ENCODE assay signal across 11 cellular contexts in the genomic region with DNA sequence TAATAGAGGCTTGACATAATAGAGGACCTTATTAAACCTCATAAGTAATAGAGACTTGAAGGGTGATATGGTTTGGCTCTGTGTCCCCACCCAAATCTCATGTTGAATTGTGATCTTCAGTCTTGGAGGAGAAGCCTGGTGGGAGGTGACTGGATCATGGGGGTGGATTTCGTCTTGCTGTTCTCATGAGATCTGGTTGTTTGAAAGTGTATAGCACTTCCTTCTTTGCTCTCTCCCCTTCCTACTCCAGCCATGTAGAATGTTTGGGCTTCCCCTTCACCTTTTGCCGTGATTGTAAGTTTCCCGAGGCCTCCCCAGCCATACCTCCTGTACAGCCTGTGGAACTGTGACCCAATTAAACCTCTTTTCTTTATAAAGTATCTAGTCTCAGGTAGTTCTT. TPM values are rescaled to one million over a fixed set of nuclear protein-coding genes. Genes with fewer than 3 reads are reported as not detected.
DNase-seq lines count a peak whose midpoint lies in the region; ATAC-seq and TF ChIP-seq lines count a peak whose summit lies in the region.
"Had no signal": no experiment of that assay in that cellular context is flagged by ENCODE, and none has a peak within 500 bp of the region (broad histone marks: within the 10 kb centered on the region; RNA-seq: fewer than 3 reads in every experiment).

No MANE protein-coding gene starts in this region.

- 80 to 86% (median 82%) methylated on average over 3 of the region's 3 CpGs for WGBS in heart left ventricle, 4 donors

- H3K4me3 Mint-ChIP-seq in activated CD4-positive, alpha-beta memory T cell treated with anti-CD3 and anti-CD28 coated beads, Interleukin-2, amount 10 ng/mL, durations not matched to agents 7 days and 5 days: peak overlapping the region; percentile 10
- H3K4me3 Mint-ChIP-seq: B cell had no signal

- H3K4me1 Mint-ChIP-seq in activated CD4-positive, alpha-beta memory T cell treated with anti-CD3 and anti-CD28 coated beads, Interleukin-2, amount 10 ng/mL, durations not matched to agents 7 days and 5 days: peaks cover 50% of the 10 kb centered on the region

- DNase-seq in heart left ventricle (no peak), left ventricle myocardium superior (no peak), mesenteric fat pad (ENCODE audit: low spot score) (no peak), DMS153 treated with DMSO at 0.1 percent for 48 hours (lab: John Stamatoyannopoulos, UW; ENCODE audit: unreplicated experiment) (no peak)
- no peak for DNase-seq in activated CD4-positive, alpha-beta memory T cell treated with anti-CD3 and anti-CD28 coated beads, Interleukin-2, amount 10 ng/mL, durations not matched to agents 7 days and 5 days
- DNase-seq in stimulated activated naive CD8-positive, alpha-beta T cell treated with anti-CD3 and anti-CD28 coated beads, Interleukin-15, Interleukin-2, amounts not matched to agents 100 U/mL and 50 U/mL, for 24 hours: no peak
- no peak for DNase-seq in activated effector memory CD4-positive, alpha-beta T cell treated with Interleukin-2 at 50 U/mL for 16 hours
- DNase-seq: activated CD8-positive, alpha-beta memory T cell treated with anti-CD3 and anti-CD28 coated beads for 24 hours; colonic mucosa had no signal

- H3K27me3 Mint-ChIP-seq in activated CD4-positive, alpha-beta memory T cell treated with anti-CD3 and anti-CD28 coated beads, Interleukin-2, amount 10 ng/mL, durations not matched to agents 7 days and 5 days: no peaks in the 10 kb centered on the region
- H3K27me3 Mint-ChIP-seq: B cell had no signal

- H3K27ac ChIP-seq in heart left ventricle: peak overlapping the region in 11 of 12 donors; percentile 26 to 76 (median 60)
- H3K27ac ChIP-seq: colonic mucosa had no signal

- peaks cover 0 to 28% (median 22%) of the 10 kb centered on the region in 9 donors for H3K36me3 ChIP-seq in heart left ventricle
- H3K36me3 ChIP-seq: colonic mucosa had no signal

- intact Hi-C loops in heart left ventricle (cut with DNase I): loop anchor here in 2 of 10 donors (10.0 kb wide), 2 partner anchors 188 to 398 kb away; partner anchors contain the start of gene SUPV3L1 (in 1 of the 2)
- intact Hi-C loops in left ventricle myocardium superior (cut with micrococcal nuclease): no loop called here

- H3K9me3 Mint-ChIP-seq in activated CD4-positive, alpha-beta memory T cell treated with anti-CD3 and anti-CD28 coated beads, Interleukin-2, amount 10 ng/mL, durations not matched to agents 7 days and 5 days: no peaks in the 10 kb centered on the region

- no peak for TF ChIP-seq CTCF in heart left ventricle (IDR thresholded peaks at IDR 0.05)

- CTCF ChIA-PET in activated CD4-positive, alpha-beta memory T cell treated with anti-CD3 and anti-CD28 coated beads, Interleukin-2, amount 10 ng/mL, durations not matched to agents 7 days and 5 days (lab: Charles Lee): no interaction called here

- peaks cover 0 to 45% (median 30%) of the 10 kb centered on the region in 12 donors for H3K4me1 ChIP-seq in heart left ventricle
- H3K4me1 ChIP-seq: colonic mucosa had no signal

- H3K27ac Mint-ChIP-seq in activated CD4-positive, alpha-beta memory T cell treated with anti-CD3 and anti-CD28 coated beads, Interleukin-2, amount 10 ng/mL, durations not matched to agents 7 days and 5 days: peak overlapping the region; percentile 78
- H3K27ac Mint-ChIP-seq: B cell had no signal

- H3K36me3 Mint-ChIP-seq in activated CD4-positive, alpha-beta memory T cell treated with anti-CD3 and anti-CD28 coated beads, Interleukin-2, amount 10 ng/mL, durations not matched to agents 7 days and 5 days (ENCODE audit: low read depth): peaks cover 22% of the 10 kb centered on the region

- H3K9me3 ChIP-seq in heart left ventricle: no peaks in the 10 kb centered on the region
- H3K9me3 ChIP-seq: colonic mucosa had no signal

- no peak for ATAC-seq in heart left ventricle
- no peak for ATAC-seq in left ventricle myocardium superior
- peak; percentile 43 for ATAC-seq in HG02610 (IDR thresholded peaks at IDR 0.05; ENCODE audit: unreplicated experiment)
- peak; percentile 0 for ATAC-seq in stimulated activated naive CD8-positive, alpha-beta T cell treated with anti-CD3 and anti-CD28 coated beads, Interleukin-15, Interleukin-2, amounts not matched to agents 100 U/mL and 50 U/mL, for 24 hours

- H3K27me3 ChIP-seq in heart left ventricle: no peaks in the 10 kb centered on the region
- H3K27me3 ChIP-seq: colonic mucosa had no signal

- POLR2A ChIA-PET in activated CD4-positive, alpha-beta memory T cell treated with anti-CD3 and anti-CD28 coated beads, Interleukin-2, amount 10 ng/mL, durations not matched to agents 7 days and 5 days (lab: Charles Lee): no interaction called here

- no peak overlapping the region for H3K4me3 ChIP-seq in heart left ventricle
- H3K4me3 ChIP-seq: colonic mucosa had no signal

- no peak for TF ChIP-seq POLR2A in heart left ventricle (IDR thresholded peaks at IDR 0.05)

RNA-seq across cellular contexts. Expression of gene KIFBP, which starts 8.6 kb away (rescaled TPM):
- 10 to 100 TPM; 43.1 to 70.6 (median 58.8) TPM for total RNA-seq in heart left ventricle
- 10 to 100 TPM; 21.4 to 56.0 TPM for polyA plus RNA-seq in heart left ventricle
- total RNA-seq in left ventricle myocardium superior: 50.5 TPM
- total RNA-seq in activated CD4-positive, alpha-beta memory T cell treated with anti-CD3 and anti-CD28 coated beads, Interleukin-2, amount 10 ng/mL, durations not matched to agents 7 days and 5 days: 10 to 100 TPM; 16.4 to 18.3 TPM
- 34.7 TPM for total RNA-seq in mesenteric fat pad

RNA-seq across cellular contexts. Expression of gene DDX21, which starts 41.2 kb away (rescaled TPM):
- total RNA-seq in heart left ventricle (10 to 100 TPM; 18.5 to 37.9 (median 26.2) TPM), left ventricle myocardium superior (20.0 TPM), mesenteric fat pad (110 TPM)
- 10 to 100 TPM in 1 of 2 donors, 1 to 10 TPM in 1; 8.0 to 40.2 TPM for polyA plus RNA-seq in heart left ventricle
- 10 to 100 TPM; 82.3 to 82.7 TPM for total RNA-seq in activated CD4-positive, alpha-beta memory T cell treated with anti-CD3 and anti-CD28 coated beads, Interleukin-2, amount 10 ng/mL, durations not matched to agents 7 days and 5 days

Comparison
In these comparisons a context has a peak if more than half of its experiments do, and no peak if none do; other contexts are left out.
1. ATAC-seq: peak in HG02610 (single experiment) and stimulated activated naive CD8-positive, alpha-beta T cell treated with anti-CD3 and anti-CD28 coated beads, Interleukin-15, Interleukin-2, amounts not matched to agents 100 U/mL and 50 U/mL, for 24 hours (single experiment); none in heart left ventricle (0 of 4) and left ventricle myocardium superior (single experiment).